In the genomic region with DNA sequence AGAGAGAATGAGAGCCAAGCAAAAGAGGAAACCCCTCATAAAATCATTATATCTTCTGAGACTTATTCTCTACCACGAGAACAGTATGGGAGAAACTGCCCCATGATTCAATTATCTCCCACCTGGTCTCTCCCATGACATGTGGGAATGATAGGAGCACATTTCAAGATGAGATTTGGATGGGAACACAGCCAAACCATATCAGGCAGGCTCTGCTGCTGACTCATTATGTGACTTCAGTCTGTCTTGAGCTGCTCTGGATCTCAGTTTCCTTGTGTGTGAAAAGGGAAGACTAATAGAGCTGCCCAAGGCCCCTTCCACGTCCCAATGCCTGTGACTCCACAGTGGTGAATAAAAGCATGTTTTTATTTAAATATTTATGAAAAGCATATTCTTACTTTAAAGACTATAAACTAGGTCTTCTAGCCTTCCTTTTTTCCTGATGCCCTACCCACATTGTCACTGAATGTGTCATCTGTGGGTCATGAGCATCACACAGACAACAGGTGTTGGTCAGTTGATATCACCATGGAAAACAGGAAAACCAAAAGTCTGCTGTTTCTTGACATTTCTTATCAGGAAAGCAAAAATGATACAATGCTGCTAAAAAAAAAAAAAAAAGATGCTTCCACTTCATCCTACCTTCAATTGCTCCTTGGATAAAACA, we compare ENCODE assay signal across 17 cellular contexts.
DNase-seq lines count a peak whose midpoint lies in the region; TF ChIP-seq lines count a peak whose summit lies in the region.
"Had no signal": no experiment of that assay in that cellular context is flagged by ENCODE, and none has a peak within 500 bp of the region (broad histone marks: within the 10 kb centered on the region; RNA-seq: fewer than 3 reads in every experiment).

No MANE protein-coding gene starts in this region.

- dilution Hi-C loops in mammary epithelial cell (cut with HindIII; ENCODE audit: low sequenced_read_pairs), result no loop called here

- H3K9me3 ChIP-seq in mammary epithelial cell (replicated peaks; ENCODE audit: insufficient read depth, low read length), result no peaks in the 10 kb centered on the region
- H3K9me3 ChIP-seq: HAP-1, Peyer's patch had no signal

- no peaks in the 10 kb centered on the region for H3K4me1 ChIP-seq in mammary epithelial cell (ENCODE audit: insufficient read depth, low read length)
- H3K4me1 ChIP-seq: HAP-1, Peyer's patch had no signal

- H3K27ac ChIP-seq in epithelial cell of prostate (peak overlapping the region; percentile 37), mammary epithelial cell (ENCODE audit: insufficient read depth, low read depth, low read length) (no peak overlapping the region)
- H3K27ac ChIP-seq: Peyer's patch had no signal

- intact Hi-C loops in mammary epithelial cell (cut with micrococcal nuclease), result no loop called here

- BruUV-seq in mammary epithelial cell (replicated peaks; lab: Mats Ljungman, UMichigan), result no TSS peak

- WGBS in mammary epithelial cell (ENCODE audit: low coverage, missing lambda C conversion rate), result 70% methylated on average over 2 of the region's 2 CpGs

- TF ChIP-seq CTCF in mammary epithelial cell (conservative IDR thresholded peaks at IDR 0.05 in 1 of 2, IDR thresholded peaks at IDR 0.05 in 1 of 2; ENCODE audit: extremely low read depth in 1 of 2, insufficient read depth in 1 of 2, low read depth in 1 of 2, low read length in 2 of 2), result no peak

- no peak overlapping the region for H3K4me2 ChIP-seq in mammary epithelial cell (ENCODE audit: insufficient read depth, low read depth, low read length)

- H3K27me3 ChIP-seq in mammary epithelial cell (ENCODE audit: insufficient read depth, low read length), result no peaks in the 10 kb centered on the region
- H3K27me3 ChIP-seq: Peyer's patch had no signal

- H4K20me1 ChIP-seq in mammary epithelial cell (ENCODE audit: insufficient read depth, low read length), result no peaks in the 10 kb centered on the region

- no peaks in the 10 kb centered on the region for H3K79me2 ChIP-seq in mammary epithelial cell (ENCODE audit: insufficient read depth, low read length)

- in situ Hi-C loops in mammary epithelial cell (cut with MboI; ENCODE audit: low sequenced_read_pairs in 2 of 2), result no loop called here

- H2AFZ ChIP-seq in mammary epithelial cell (ENCODE audit: low read depth, low read length), result no peak overlapping the region

- H3K4me3 ChIP-seq in mammary epithelial cell (replicated peaks in 1 of 3; ENCODE audit: insufficient read depth in 1 of 3, low read depth in 2 of 3, low read length in 3 of 3), result no peak overlapping the region
- H3K4me3 ChIP-seq: HAP-1, Peyer's patch had no signal

- peak; percentile 28 for DNase-seq in HCEC 1CT
- DNase-seq in LoVo (ENCODE audit: low spot score), result peak; percentile 5
- DNase-seq in epithelial cell of prostate (ENCODE audit: low read depth, low spot score), result no peak
- peak; percentile 27 for DNase-seq in renal cortical epithelial cell (ENCODE audit: low read depth)
- no peak for DNase-seq in DMS 273 (lab: John Stamatoyannopoulos, UW; ENCODE audit: unreplicated experiment)
- DNase-seq in NCI-H187 (lab: John Stamatoyannopoulos, UW), result no peak
- DNase-seq in mammary epithelial cell, result no peak
- no peak for DNase-seq in NCI-H748 (lab: John Stamatoyannopoulos, UW; ENCODE audit: unreplicated experiment)
- DNase-seq: C1 segment of cervical spinal cord, DMS153, GF-D8, NCI-H1436, NCI-H2107, NCI-H446, NCI-H82, Peyer's patch had no signal

- H3K36me3 ChIP-seq in mammary epithelial cell (ENCODE audit: insufficient read depth, low read length), result no peaks in the 10 kb centered on the region
- H3K36me3 ChIP-seq: HAP-1, Peyer's patch had no signal

- H3K9ac ChIP-seq in mammary epithelial cell (ENCODE audit: insufficient read depth, low read length), result no peak overlapping the region

- CTCF ChIA-PET in mammary epithelial cell (lab: Charles Lee; ENCODE audit: low non-redundant PET), result interaction anchor here (0.7 kb wide), 1 partner anchor 1075 kb away, joined by 3 read pairs; no protein-coding TSS in a partner anchor

Comparison
In these comparisons a context has a peak if more than half of its experiments do, and no peak if none do; other contexts are left out.
1. DNase-seq: peak in HCEC 1CT (single experiment), LoVo (single experiment) and renal cortical epithelial cell (single experiment); none in epithelial cell of prostate (single experiment), DMS 273 (single experiment), NCI-H187 (0 of 2), mammary epithelial cell (single experiment) and NCI-H748 (single experiment).